10 cellular contexts compared by ENCODE assay signal in the genomic region with DNA sequence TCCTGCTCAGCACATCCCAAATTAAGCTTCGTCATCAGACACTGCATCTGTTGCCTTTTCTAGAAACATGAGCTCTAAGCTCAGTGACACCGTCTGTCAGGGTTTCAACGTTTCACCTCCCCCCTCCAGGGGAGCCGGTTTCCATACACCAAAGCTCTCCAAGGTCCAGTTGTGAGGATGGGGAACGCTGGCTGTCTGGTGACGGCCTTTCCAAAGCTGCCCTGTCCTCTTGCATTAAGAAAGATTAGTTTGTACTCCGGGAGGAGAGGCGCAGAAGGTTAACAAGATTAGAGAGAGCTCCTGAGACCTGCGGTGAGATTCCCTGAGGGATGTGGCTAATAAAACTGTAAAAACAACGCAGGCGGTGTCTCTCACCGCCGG. TPM values are rescaled to one million over a fixed set of nuclear protein-coding genes. Genes with fewer than 3 reads are reported as not detected.
DNase-seq lines count a peak whose midpoint lies in the region; ATAC-seq and TF ChIP-seq lines count a peak whose summit lies in the region.
"Had no signal": no experiment of that assay in that cellular context is flagged by ENCODE, and none has a peak within 500 bp of the region (broad histone marks: within the 10 kb centered on the region; RNA-seq: fewer than 3 reads in every experiment).

No MANE protein-coding gene starts in this region.

- no peaks in the 10 kb centered on the region for H3F3A ChIP-seq in MM.1S (ENCODE audit: insufficient read depth, low read length)

- 11 to 15% (median 14%) methylated on average over 13 of the region's 13 CpGs for WGBS in psoas muscle, 3 donors

- H3K4me2 ChIP-seq in MM.1S (ENCODE audit: low read depth, low read length): no peak overlapping the region

- no peaks in the 10 kb centered on the region for H3K9me3 ChIP-seq in CD8-positive, alpha-beta T cell (ENCODE audit: low read length)
- H3K9me3 ChIP-seq in MM.1S (replicated peaks; ENCODE audit: insufficient read depth, low read length): no peaks in the 10 kb centered on the region
- H3K9me3 ChIP-seq in psoas muscle: no peaks in the 10 kb centered on the region

- ATAC-seq in CD8-positive, alpha-beta T cell: no peak
- ATAC-seq in GM21515 (IDR thresholded peaks at IDR 0.05; ENCODE audit: unreplicated experiment) (peak; percentile 6), left ventricle myocardium superior (no peak), psoas muscle (no peak)

- H4K20me1 ChIP-seq in MM.1S (ENCODE audit: insufficient read depth, low read length): no peaks in the 10 kb centered on the region

- no peaks in the 10 kb centered on the region for H3K36me3 ChIP-seq in CD8-positive, alpha-beta T cell (ENCODE audit: insufficient read depth, low read length)
- H3K36me3 ChIP-seq in MM.1S (replicated peaks; ENCODE audit: insufficient read depth, low read length) (no peaks in the 10 kb centered on the region), psoas muscle (ENCODE audit: insufficient read depth in 1 of 2, low read depth in 1 of 2) (no peaks in the 10 kb centered on the region)

- H3K27ac Mint-ChIP-seq in CD8-positive, alpha-beta T cell: peak overlapping the region; percentile 98

- CTCF ChIA-PET in CD8-positive, alpha-beta T cell (lab: Charles Lee): no interaction called here
- CTCF ChIA-PET in RWPE1 (lab: Yijun Ruan, JAX): no interaction called here

- H3K27ac ChIP-seq in CD8-positive, alpha-beta T cell (ENCODE audit: low read depth, low read length): peak overlapping the region; percentile 78
- H3K27ac ChIP-seq in RWPE1: peak overlapping the region; percentile 80
- H3K27ac ChIP-seq in MM.1S (ENCODE audit: low read length): no peak overlapping the region
- H3K27ac ChIP-seq in psoas muscle: no peak overlapping the region

- peak overlapping the region; percentile 46 for H3K4me3 ChIP-seq in CD8-positive, alpha-beta T cell (ENCODE audit: low read depth, low read length)
- no peak overlapping the region for H3K4me3 ChIP-seq in MM.1S (ENCODE audit: low read length)
- no peak overlapping the region for H3K4me3 ChIP-seq in psoas muscle

- POLR2A ChIA-PET in CD8-positive, alpha-beta T cell (lab: Charles Lee): no interaction called here
- POLR2A ChIA-PET in RWPE1 (lab: Yijun Ruan, JAX; ENCODE audit: low non-redundant PET): no interaction called here

- intact Hi-C loops in CD8-positive, alpha-beta T cell (cut with DNase I, micrococcal nuclease): loop anchor here in 1 of 2 experiments (5.0 to 10.0 kb wide), 2 partner anchors 844 to 1157 kb away; partner anchors contain the start of genes DHRSX and ZBED1
- intact Hi-C loops in left ventricle myocardium superior (cut with micrococcal nuclease): loop anchor here (10.0 kb wide), 1 partner anchor 937 kb away; no protein-coding TSS in a partner anchor
- intact Hi-C loops in psoas muscle (cut with DNase I): no loop called here

- no peaks in the 10 kb centered on the region for H3K9me2 ChIP-seq in MM.1S (replicated peaks; ENCODE audit: insufficient read depth, low read length)

- in situ Hi-C loops in ACHN (cut with HindIII; ENCODE audit: low pct_ligation_motif_present, low pct_unique_long_range_greater_than_20kb, low sequenced_read_pairs): no loop called here

- H3K4me1 Mint-ChIP-seq in CD8-positive, alpha-beta T cell (ENCODE audit: low read depth): peaks cover 41% of the 10 kb centered on the region

- no peaks in the 10 kb centered on the region for H3K79me2 ChIP-seq in MM.1S (ENCODE audit: low read length)

- peaks cover 21% of the 10 kb centered on the region for H3K36me3 Mint-ChIP-seq in CD8-positive, alpha-beta T cell

- peaks cover 18% of the 10 kb centered on the region for H3K4me1 ChIP-seq in CD8-positive, alpha-beta T cell (ENCODE audit: insufficient read depth, low read length)
- H3K4me1 ChIP-seq in MM.1S (ENCODE audit: low read length) (no peaks in the 10 kb centered on the region), psoas muscle (no peaks in the 10 kb centered on the region)

- TF ChIP-seq CTCF in CD8-positive, alpha-beta T cell (IDR thresholded peaks at IDR 0.05): no peak
- TF ChIP-seq CTCF in RWPE1 (conservative IDR thresholded peaks at IDR 0.05; ENCODE audit: low read depth) (no peak), MM.1S (IDR thresholded peaks at IDR 0.05; ENCODE audit: low read length) (no peak), psoas muscle (IDR thresholded peaks at IDR 0.05) (no peak)

- H3K9ac ChIP-seq in MM.1S (ENCODE audit: low read length): no peak overlapping the region

- DNase-seq in CD8-positive, alpha-beta T cell: peak in 2 of 7 experiments; percentile 5 to 31
- DNase-seq in RWPE1 (ENCODE audit: low spot score) (no peak), iPS-NIHi7 (ENCODE audit: extremely low spot score) (peak; percentile 4), ACHN (no peak), MM.1S (no peak), left ventricle myocardium superior (no peak), psoas muscle (no peak)
- DNase-seq: cerebellar nuclear complex had no signal

- H2AFZ ChIP-seq in MM.1S (ENCODE audit: low read length): no peak overlapping the region

- H3K9me3 Mint-ChIP-seq in CD8-positive, alpha-beta T cell: no peaks in the 10 kb centered on the region

- no peaks in the 10 kb centered on the region for H3K27me3 Mint-ChIP-seq in CD8-positive, alpha-beta T cell (ENCODE audit: low read depth)

- no peaks in the 10 kb centered on the region for H3K27me3 ChIP-seq in CD8-positive, alpha-beta T cell (ENCODE audit: insufficient read depth, low read length)
- H3K27me3 ChIP-seq in MM.1S (replicated peaks; ENCODE audit: insufficient read depth, low read length) (no peaks in the 10 kb centered on the region), psoas muscle (ENCODE audit: insufficient read depth in 3 of 3, low read length in 2 of 3) (peaks cover 0 to 5% (median 0%) of the 10 kb centered on the region in 3 donors)

- H3K4me3 Mint-ChIP-seq in CD8-positive, alpha-beta T cell: peak overlapping the region; percentile 98

RNA-seq across cellular contexts. Expression of gene ASMT, which starts 43.2 kb away (rescaled TPM):
- total RNA-seq in CD8-positive, alpha-beta T cell: 1 to 10 TPM in 1 of 2 experiments, under 1 TPM in 1; 0.49 to 1.8 TPM
- total RNA-seq in left ventricle myocardium superior: not detected
- under 1 TPM in 1 of 4 donors, not detected in 3; 0.99 TPM for total RNA-seq in psoas muscle
- under 1 TPM in 1 of 3 donors, not detected in 2; 0.14 TPM for polyA plus RNA-seq in psoas muscle
- total RNA-seq: right cardiac atrium had no signal
- polyA plus RNA-seq: right cardiac atrium had no signal

Comparison
In these comparisons a context has a peak if more than half of its experiments do, and no peak if none do; other contexts are left out.
1. H3K27ac ChIP-seq: peak in CD8-positive, alpha-beta T cell (single experiment) and RWPE1 (single experiment); none in MM.1S (single experiment) and psoas muscle (single experiment).